17 cellular contexts compared by ENCODE assay signal in genomic region chr13:79237981-79238380, GRCh38.
DNase-seq lines count a peak whose midpoint lies in the region; ATAC-seq and TF ChIP-seq lines count a peak whose summit lies in the region.
"Had no signal": no experiment of that assay in that cellular context is flagged by ENCODE, and none has a peak within 500 bp of the region (broad histone marks: within the 10 kb centered on the region; RNA-seq: fewer than 3 reads in every experiment).

No MANE protein-coding gene starts in this region.

- H3K4me2 ChIP-seq in GM23338, result no peak overlapping the region
- H3K4me2 ChIP-seq: BLaER1 treated with 17β-estradiol and CSF1 and Interleukin-3, amounts not matched to agents 10 nM and 100 nM had no signal

- no peaks in the 10 kb centered on the region for H4K20me1 ChIP-seq in GM23338 (replicated peaks; ENCODE audit: insufficient read depth)
- H4K20me1 ChIP-seq: BLaER1 treated with 17β-estradiol and CSF1 and Interleukin-3, amounts not matched to agents 10 nM and 100 nM had no signal

- H3K27ac ChIP-seq in GM23338 (ENCODE audit: low read depth), result no peak overlapping the region
- H3K27ac ChIP-seq in lower lobe of right lung, result no peak overlapping the region
- H3K27ac ChIP-seq: BLaER1 treated with 17β-estradiol and CSF1 and Interleukin-3, amounts not matched to agents 10 nM and 100 nM; RWPE1 had no signal

- H3K9me2 ChIP-seq in GM23338 (ENCODE audit: insufficient read depth), result peaks cover 4% of the 10 kb centered on the region; the same call in 1 of the 2 replicates

- intact Hi-C loops in lower lobe of right lung (cut with DNase I) (no loop called here), Right ventricle myocardium inferior (cut with DNase I) (no loop called here)

- H3K27me3 ChIP-seq in GM23338 (ENCODE audit: insufficient read depth) (no peaks in the 10 kb centered on the region), lower lobe of right lung (ENCODE audit: low read depth) (no peaks in the 10 kb centered on the region)
- H3K27me3 ChIP-seq: BLaER1 treated with 17β-estradiol and CSF1 and Interleukin-3, amounts not matched to agents 10 nM and 100 nM had no signal

- no peak overlapping the region for H3K4me3 Mint-ChIP-seq in GM23338
- H3K4me3 Mint-ChIP-seq in osteocyte (ENCODE audit: unreplicated experiment), result no peak overlapping the region
- H3K4me3 Mint-ChIP-seq: CD8-positive, alpha-beta T cell had no signal

- TF ChIP-seq CTCF in GM23338 (conservative IDR thresholded peaks at IDR 0.05; ENCODE audit: low read depth in 2 of 2) (no peak), LNCaP clone FGC (IDR thresholded peaks at IDR 0.05; ENCODE audit: control insufficient read depth, extremely low read depth, insufficient read depth) (no peak), fibroblast of mammary gland (conservative IDR thresholded peaks at IDR 0.05; ENCODE audit: control insufficient read depth, insufficient read depth, low read depth, low read length) (no peak), lower lobe of right lung (IDR thresholded peaks at IDR 0.05) (no peak), osteocyte (IDR thresholded peaks at IDR 0.05) (no peak)

- ATAC-seq in GM23338 (no peak), lower lobe of right lung (peak; percentile 77 to 86), Right ventricle myocardium inferior (no peak)
- ATAC-seq: CD8-positive, alpha-beta T cell; PC-3 had no signal

- no peaks in the 10 kb centered on the region for H3K9me3 Mint-ChIP-seq in GM23338
- H3K9me3 Mint-ChIP-seq in osteocyte (ENCODE audit: unreplicated experiment), result peaks cover 3% of the 10 kb centered on the region
- H3K9me3 Mint-ChIP-seq: CD8-positive, alpha-beta T cell had no signal

- 0 out of 2 replicates have a peak overlapping the region, but pooled peaks have one; percentile 37 for H3K27ac Mint-ChIP-seq in GM23338
- no peak overlapping the region for H3K27ac Mint-ChIP-seq in osteocyte (ENCODE audit: unreplicated experiment)
- H3K27ac Mint-ChIP-seq: CD8-positive, alpha-beta T cell had no signal

- no peaks in the 10 kb centered on the region for H3F3A ChIP-seq in GM23338 (replicated peaks; ENCODE audit: low read depth)

- no peaks in the 10 kb centered on the region for H3K9me3 ChIP-seq in lower lobe of right lung
- H3K9me3 ChIP-seq: BLaER1 treated with 17β-estradiol and CSF1 and Interleukin-3, amounts not matched to agents 10 nM and 100 nM had no signal

- H3K4me1 Mint-ChIP-seq in GM23338 (peaks cover 2% of the 10 kb centered on the region; the same call in 1 of the 3 replicates), osteocyte (ENCODE audit: unreplicated experiment) (no peaks in the 10 kb centered on the region)

- H3K27me3 Mint-ChIP-seq in GM23338 (ENCODE audit: insufficient read depth, low read depth, poor library complexity) (no peaks in the 10 kb centered on the region), osteocyte (ENCODE audit: unreplicated experiment) (no peaks in the 10 kb centered on the region)

- H3K36me3 Mint-ChIP-seq in GM23338 (ENCODE audit: low read depth), result no peaks in the 10 kb centered on the region
- H3K36me3 Mint-ChIP-seq in osteocyte (ENCODE audit: unreplicated experiment), result no peaks in the 10 kb centered on the region
- H3K36me3 Mint-ChIP-seq: CD8-positive, alpha-beta T cell had no signal

- no peak for DNase-seq in GM23338 (ENCODE audit: low spot score)
- peak; percentile 86 for DNase-seq in LNCaP clone FGC (ENCODE audit: low read depth)
- DNase-seq in fibroblast of mammary gland (ENCODE audit: low read depth), result peak; percentile 1
- no peak for DNase-seq in lower lobe of right lung
- no peak for DNase-seq in Right ventricle myocardium inferior (ENCODE audit: missing footprints)
- DNase-seq in osteocyte (ENCODE audit: extremely low spot score, unreplicated experiment), result no peak
- DNase-seq in NAMALWA (ENCODE audit: low spot score), result no peak
- DNase-seq in SKM-1 (lab: John Stamatoyannopoulos, UW; ENCODE audit: unreplicated experiment), result no peak
- DNase-seq: Calu3; CD8-positive, alpha-beta T cell; H7; NCI-H1694 treated with DMSO at 0.1 percent for 48 hours; NCI-H226; NCI-H524 treated with DMSO at 0.1 percent for 48 hours; PC-3 had no signal

- no peaks in the 10 kb centered on the region for H3K36me3 ChIP-seq in GM23338 (ENCODE audit: insufficient read depth)
- H3K36me3 ChIP-seq in lower lobe of right lung, result no peaks in the 10 kb centered on the region
- H3K36me3 ChIP-seq: BLaER1 treated with 17β-estradiol and CSF1 and Interleukin-3, amounts not matched to agents 10 nM and 100 nM had no signal

- H2AFZ ChIP-seq in GM23338, result peak overlapping the region; percentile 94; the same call in 1 of the 2 replicates

- no peak overlapping the region for H3K4me3 ChIP-seq in GM23338
- no peak overlapping the region for H3K4me3 ChIP-seq in LNCaP clone FGC (ENCODE audit: low read depth, low read length)
- no peak overlapping the region for H3K4me3 ChIP-seq in fibroblast of mammary gland (ENCODE audit: control insufficient read depth, low read depth, low read length)
- H3K4me3 ChIP-seq in lower lobe of right lung, result no peak overlapping the region
- H3K4me3 ChIP-seq: BLaER1 treated with 17β-estradiol and CSF1 and Interleukin-3, amounts not matched to agents 10 nM and 100 nM had no signal

- H3K4me1 ChIP-seq in GM23338 (ENCODE audit: insufficient read depth) (no peaks in the 10 kb centered on the region), lower lobe of right lung (no peaks in the 10 kb centered on the region)

- H3K79me2 ChIP-seq in GM23338 (replicated peaks; ENCODE audit: insufficient read depth), result no peaks in the 10 kb centered on the region

TF ChIP-seq in GM23338, 12 proteins besides CTCF, POLR2A, EP300 and RAD21 (continues in another document):
- TF ChIP-seq ZNF331 (CRISPR knock-in tag; IDR thresholded peaks at IDR 0.05; ENCODE audit: low read depth) (no peak), ZNF114 (CRISPR knock-in tag; IDR thresholded peaks at IDR 0.05) (no peak), EZH2phosphoT487 (IDR thresholded peaks at IDR 0.05; ENCODE audit: unreplicated experiment) (no peak), JUNB (IDR thresholded peaks at IDR 0.05; ENCODE audit: unreplicated experiment) (no peak), CREB1 (CRISPR knock-in tag; IDR thresholded peaks at IDR 0.05; ENCODE audit: low read depth) (no peak), STAT1 (IDR thresholded peaks at IDR 0.05; ENCODE audit: unreplicated experiment) (no peak), POLR2AphosphoS5 (IDR thresholded peaks at IDR 0.05; ENCODE audit: low read depth) (no peak), ZNF462 (CRISPR knock-in tag; IDR thresholded peaks at IDR 0.05) (no peak)

Comparison
In these comparisons a context has a peak if more than half of its experiments do, and no peak if none do; other contexts are left out.
1. ATAC-seq: peak in lower lobe of right lung (2 of 2); none in GM23338 (single experiment) and Right ventricle myocardium inferior (single experiment).
2. DNase-seq: peak in LNCaP clone FGC (single experiment) and fibroblast of mammary gland (single experiment); none in GM23338 (single experiment), lower lobe of right lung (single experiment), Right ventricle myocardium inferior (single experiment), osteocyte (single experiment), NAMALWA (single experiment) and SKM-1 (single experiment).